In genomic region chr19:30788105-30788765, GRCh38 we compare ENCODE assay signal across 1 cellular context.
A peak's percentile ranks its signal among the peaks of the same experiment; 100 is the strongest.
TF ChIP-seq lines count a peak whose summit lies in the region.

No MANE protein-coding gene starts in this region.

TF ChIP-seq in HepG2, 621 proteins besides CTCF, POLR2A, EP300 and RAD21:
- no peak for TF ChIP-seq ZNF3 (CRISPR knock-in tag; IDR thresholded peaks at IDR 0.05)
- no peak for TF ChIP-seq NKX3-1 (CRISPR knock-in tag; IDR thresholded peaks at IDR 0.05)
- TF ChIP-seq ZSCAN25 (CRISPR knock-in tag; IDR thresholded peaks at IDR 0.05) = no peak
- TF ChIP-seq ZFP36 (IDR thresholded peaks at IDR 0.05; ENCODE audit: borderline replicate concordance, low read depth, low read length, partially characterized antibody) = no peak
- no peak for TF ChIP-seq IRF1 (CRISPR knock-in tag; IDR thresholded peaks at IDR 0.05; ENCODE audit: low read depth)
- TF ChIP-seq SPEN (CRISPR knock-in tag; IDR thresholded peaks at IDR 0.05; ENCODE audit: low read depth) = no peak
- TF ChIP-seq ZNF547 (CRISPR knock-in tag; IDR thresholded peaks at IDR 0.05) = no peak
- TF ChIP-seq MAFF (IDR thresholded peaks at IDR 0.05; ENCODE audit: low read depth, low read length) = peak; percentile 56
- TF ChIP-seq, protein P1, sequence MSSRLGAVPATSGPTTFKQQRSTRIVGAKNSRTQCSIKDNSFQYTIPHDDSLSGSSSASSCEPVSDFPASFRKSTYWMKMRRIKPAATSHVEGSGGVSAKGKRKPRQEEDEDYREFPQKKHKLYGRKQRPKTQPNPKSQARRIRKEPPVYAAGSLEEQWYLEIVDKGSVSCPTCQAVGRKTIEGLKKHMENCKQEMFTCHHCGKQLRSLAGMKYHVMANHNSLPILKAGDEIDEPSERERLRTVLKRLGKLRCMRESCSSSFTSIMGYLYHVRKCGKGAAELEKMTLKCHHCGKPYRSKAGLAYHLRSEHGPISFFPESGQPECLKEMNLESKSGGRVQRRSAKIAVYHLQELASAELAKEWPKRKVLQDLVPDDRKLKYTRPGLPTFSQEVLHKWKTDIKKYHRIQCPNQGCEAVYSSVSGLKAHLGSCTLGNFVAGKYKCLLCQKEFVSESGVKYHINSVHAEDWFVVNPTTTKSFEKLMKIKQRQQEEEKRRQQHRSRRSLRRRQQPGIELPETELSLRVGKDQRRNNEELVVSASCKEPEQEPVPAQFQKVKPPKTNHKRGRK (CRISPR knock-in tag; IDR thresholded peaks at IDR 0.05) = no peak
- TF ChIP-seq ZNF562 (CRISPR knock-in tag; IDR thresholded peaks at IDR 0.05; ENCODE audit: borderline replicate concordance) = no peak
- TF ChIP-seq TBL1XR1 (IDR thresholded peaks at IDR 0.05; ENCODE audit: borderline replicate concordance, low read length, partially characterized antibody) = no peak
- TF ChIP-seq MAFK (conservative IDR thresholded peaks at IDR 0.05 in 1 of 2, IDR thresholded peaks at IDR 0.05 in 1 of 2; ENCODE audit: low read length in 2 of 2) = peak; percentile 43 to 66; a peak in 3 of 4 replicates
- TF ChIP-seq, protein P2, sequence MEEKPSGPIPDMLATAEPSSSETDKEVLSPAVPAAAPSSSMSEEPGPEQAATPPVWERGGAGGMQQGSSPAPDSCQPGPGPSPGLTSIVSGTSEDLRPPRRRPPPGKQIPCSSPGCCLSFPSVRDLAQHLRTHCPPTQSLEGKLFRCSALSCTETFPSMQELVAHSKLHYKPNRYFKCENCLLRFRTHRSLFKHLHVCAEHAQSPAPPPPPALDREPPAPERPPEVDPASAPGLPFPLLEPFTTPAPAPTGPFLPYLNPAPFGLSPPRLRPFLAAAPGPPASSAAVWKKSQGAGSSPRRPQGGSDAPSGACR (CRISPR knock-in tag; IDR thresholded peaks at IDR 0.05) = no peak
- no peak for TF ChIP-seq TBX3 (IDR thresholded peaks at IDR 0.05; ENCODE audit: borderline replicate concordance)
